10 cellular contexts compared by ENCODE assay signal in genomic region chr5:115033861-115034260, GRCh38.
DNase-seq lines count a peak whose midpoint lies in the region; ATAC-seq and TF ChIP-seq lines count a peak whose summit lies in the region.
"Had no signal": no experiment of that assay in that cellular context is flagged by ENCODE, and none has a peak within 500 bp of the region (broad histone marks: within the 10 kb centered on the region; RNA-seq: fewer than 3 reads in every experiment).

No MANE protein-coding gene starts in this region.

- no peak overlapping the region for H3K27ac ChIP-seq in A673 (ENCODE audit: low read depth, low read length, poor library complexity, severe bottlenecking)
- H3K27ac ChIP-seq in upper lobe of left lung, result no peak overlapping the region
- no peak overlapping the region for H3K27ac ChIP-seq in heart left ventricle

- no peak for TF ChIP-seq EP300 in upper lobe of left lung (IDR thresholded peaks at IDR 0.05)

- intact Hi-C loops in A673 (cut with micrococcal nuclease; ENCODE audit: unreplicated experiment), result no loop called here
- intact Hi-C loops in heart left ventricle (cut with DNase I), result no loop called here

- H3K9me3 ChIP-seq in A673 (ENCODE audit: low read depth, low read length, poor library complexity, severe bottlenecking) (no peaks in the 10 kb centered on the region), upper lobe of left lung (peaks cover 0 to 12% (median 4%) of the 10 kb centered on the region in 4 donors), heart left ventricle (peaks cover 0 to 19% (median 0%) of the 10 kb centered on the region in 12 donors)

- no TSS peak for BruUV-seq in A673 (replicated peaks; lab: Mats Ljungman, UMichigan)

- TF ChIP-seq POLR2A in erythroblast (IDR thresholded peaks at IDR 0.05; ENCODE audit: low read length) (no peak), upper lobe of left lung (IDR thresholded peaks at IDR 0.05) (no peak), heart left ventricle (IDR thresholded peaks at IDR 0.05) (no peak)

- H3K4me1 ChIP-seq in A673 (ENCODE audit: insufficient read depth, low read length, poor library complexity, severe bottlenecking) (no peaks in the 10 kb centered on the region), upper lobe of left lung (no peaks in the 10 kb centered on the region), heart left ventricle (no peaks in the 10 kb centered on the region)

- no peaks in the 10 kb centered on the region for H3K27me3 ChIP-seq in A673 (replicated peaks; ENCODE audit: insufficient read depth, low read depth, low read length, poor library complexity)
- H3K27me3 ChIP-seq in upper lobe of left lung, result no peaks in the 10 kb centered on the region
- H3K27me3 ChIP-seq in heart left ventricle, result no peaks in the 10 kb centered on the region

- peak; percentile 99 for ATAC-seq in GM19351 (IDR thresholded peaks at IDR 0.05; ENCODE audit: unreplicated experiment)
- ATAC-seq in upper lobe of left lung (ENCODE audit: low FRiP score in 2 of 2), result no peak
- ATAC-seq in heart left ventricle, result no peak
- ATAC-seq in HG03520 (IDR thresholded peaks at IDR 0.05; ENCODE audit: unreplicated experiment), result no peak

- CTCF ChIA-PET in A673 (lab: Charles Lee), result no interaction called here

- POLR2A ChIA-PET in A673 (lab: Charles Lee; ENCODE audit: low non-redundant PET), result no interaction called here

- WGBS in upper lobe of left lung, 2 donors, result 57 to 68% methylated on average over 4 of the region's 4 CpGs
- 53 to 59% (median 56%) methylated on average over 4 of the region's 4 CpGs for WGBS in heart left ventricle, 4 donors

- peak; percentile 4 for DNase-seq in A673 (ENCODE audit: low spot score)
- DNase-seq in NCI-H446 treated with DMSO at 0.1 percent for 48 hours (lab: John Stamatoyannopoulos, UW), result peak; percentile 4
- peak; percentile 1 to 2 for DNase-seq in erythroblast (lab: John Stamatoyannopoulos, UW)
- no peak for DNase-seq in upper lobe of left lung
- DNase-seq in hepatic stellate cell (ENCODE audit: low spot score), result no peak
- no peak for DNase-seq in heart left ventricle
- DNase-seq: activated CD4-positive, CD25-positive, alpha-beta regulatory T cell treated with anti-CD3 and anti-CD28 coated beads, Interleukin-2, amount 50 U/mL, for 72 hours; small intestine had no signal

- H3K36me3 ChIP-seq in A673 (ENCODE audit: insufficient read depth, low read length, poor library complexity, severe bottlenecking), result no peaks in the 10 kb centered on the region
- no peaks in the 10 kb centered on the region for H3K36me3 ChIP-seq in upper lobe of left lung
- no peaks in the 10 kb centered on the region for H3K36me3 ChIP-seq in heart left ventricle

- H3K4me3 ChIP-seq in A673 (ENCODE audit: low read depth, low read length, poor library complexity, severe bottlenecking) (no peak overlapping the region), upper lobe of left lung (no peak overlapping the region), heart left ventricle (no peak overlapping the region)

- peak; percentile 33; the same call in 1 of the 2 replicates for TF ChIP-seq CTCF in A673 (conservative IDR thresholded peaks at IDR 0.05; ENCODE audit: low read depth, low read length)
- no peak for TF ChIP-seq CTCF in upper lobe of left lung (IDR thresholded peaks at IDR 0.05)
- peak in 2 of 12 donors; percentile 6 to 17 for TF ChIP-seq CTCF in heart left ventricle (IDR thresholded peaks at IDR 0.05)

Comparison
In these comparisons a context has a peak if more than half of its experiments do, and no peak if none do; other contexts are left out.
1. DNase-seq: peak in A673 (single experiment), NCI-H446 treated with DMSO at 0.1 percent for 48 hours (single experiment) and erythroblast (2 of 2); none in upper lobe of left lung (0 of 2), hepatic stellate cell (single experiment) and heart left ventricle (0 of 5).